Comparison of ENCODE assay signal across 27 cellular contexts in the genomic region with DNA sequence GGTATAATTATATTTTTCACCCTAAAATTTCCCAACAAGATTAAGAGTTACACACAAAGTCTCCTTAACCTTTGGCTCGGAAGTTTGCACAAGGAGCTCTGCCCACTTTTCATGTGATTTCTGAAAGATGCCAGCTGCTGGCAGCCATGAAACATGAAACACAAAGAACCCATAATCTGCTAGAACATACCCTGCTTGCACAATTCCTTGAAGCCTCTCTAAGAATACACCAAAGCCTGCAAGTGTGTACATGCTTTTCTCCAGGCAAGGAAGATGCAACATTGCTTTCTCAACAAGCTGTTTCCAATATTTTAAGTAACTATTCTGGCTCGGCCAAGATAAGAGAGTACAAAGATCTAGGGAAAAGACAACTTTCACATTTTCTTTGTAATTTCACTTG.
"Had no signal": no experiment of that assay in that cellular context is flagged by ENCODE, and none has a peak within 500 bp of the region (broad histone marks: within the 10 kb centered on the region; RNA-seq: fewer than 3 reads in every experiment).

No MANE protein-coding gene starts in this region.

- ATAC-seq: left lobe of liver; naive thymus-derived CD4-positive, alpha-beta T cell; sciatic nerve; stimulated activated memory B cell treated with anti-CD40 and anti-IgM and Interleukin-4, amounts not matched to agents 10 μg/mL and 1 μg/mL and 100 μg/mL, for 72 hours; stimulated activated naive CD8-positive, alpha-beta T cell treated with anti-CD3 and anti-CD28 coated beads, Interleukin-15, Interleukin-2, amounts not matched to agents 100 U/mL and 50 U/mL, for 24 hours had no signal

- H3K4me3 ChIP-seq: colonic mucosa, gastrocnemius medialis, lung, neural progenitor cell, right atrium auricular region, spleen, testis, tibial artery had no signal

- H3K4me2 ChIP-seq: neural progenitor cell had no signal

- H3K79me2 ChIP-seq: parathyroid adenoma had no signal

- H3K27me3 Mint-ChIP-seq: progenitor cell of endocrine pancreas; stimulated activated memory B cell treated with anti-CD40 and anti-IgM and Interleukin-4, amounts not matched to agents 10 μg/mL and 1 μg/mL and 100 μg/mL, for 72 hours had no signal

- H3K4me3 Mint-ChIP-seq: dendritic cell treated with granulocyte-macrophage colony-stimulating factor and Interleukin-4, amounts not matched to agents 40 ng/mL and 50 ng/mL, for 4 days; endodermal cell; naive thymus-derived CD4-positive, alpha-beta T cell; nephron; neural progenitor cell; stimulated activated memory B cell treated with anti-CD40 and anti-IgM and Interleukin-4, amounts not matched to agents 10 μg/mL and 1 μg/mL and 100 μg/mL, for 72 hours; type B pancreatic cell had no signal

- FAIRE-seq: endothelial cell of umbilical vein, kidney had no signal

- H3K27me3 ChIP-seq: colonic mucosa, gastrocnemius medialis, right atrium auricular region, testis had no signal

- H2AFZ ChIP-seq: neural progenitor cell, parathyroid adenoma had no signal

- H3K27ac ChIP-seq: colonic mucosa, gastrocnemius medialis, neural progenitor cell, parathyroid adenoma, right atrium auricular region, spleen, testis, tibial artery had no signal

- H3K36me3 Mint-ChIP-seq: naive thymus-derived CD4-positive, alpha-beta T cell; neural progenitor cell; stimulated activated memory B cell treated with anti-CD40 and anti-IgM and Interleukin-4, amounts not matched to agents 10 μg/mL and 1 μg/mL and 100 μg/mL, for 72 hours; type B pancreatic cell had no signal

- H3K9me3 Mint-ChIP-seq: dendritic cell treated with granulocyte-macrophage colony-stimulating factor and Interleukin-4, amounts not matched to agents 40 ng/mL and 50 ng/mL, for 4 days; endodermal cell; nephron; neural progenitor cell; stimulated activated memory B cell treated with anti-CD40 and anti-IgM and Interleukin-4, amounts not matched to agents 10 μg/mL and 1 μg/mL and 100 μg/mL, for 72 hours; type B pancreatic cell had no signal

- H3K4me1 Mint-ChIP-seq: stimulated activated memory B cell treated with anti-CD40 and anti-IgM and Interleukin-4, amounts not matched to agents 10 μg/mL and 1 μg/mL and 100 μg/mL, for 72 hours had no signal

- H3K36me3 ChIP-seq: colonic mucosa, gastrocnemius medialis, neural progenitor cell, right atrium auricular region, spleen, tibial artery had no signal

- DNase-seq: colonic mucosa; effector CD8-positive, alpha-beta T cell; endodermal cell; erythroblast; gastrocnemius medialis; head of caudate nucleus; kidney; midbrain; naive thymus-derived CD4-positive, alpha-beta T cell; spleen; stimulated activated CD4-positive, alpha-beta T cell treated with anti-CD3 and anti-CD28 coated beads, Interleukin-4, amount 100 ng/mL, for 4 hours; stimulated activated naive CD8-positive, alpha-beta T cell treated with anti-CD3 and anti-CD28 coated beads, Interleukin-15, Interleukin-2, amounts not matched to agents 100 U/mL and 50 U/mL, for 24 hours; substantia nigra; testis; tibial artery had no signal

- H3K9me3 ChIP-seq: colonic mucosa, gastrocnemius medialis, right atrium auricular region, spleen, testis, tibial artery had no signal

- H3K9ac ChIP-seq: neural progenitor cell, parathyroid adenoma had no signal

- H3K4me1 ChIP-seq: colonic mucosa, gastrocnemius medialis, parathyroid adenoma, right atrium auricular region, spleen, testis, tibial artery had no signal

- H3K27ac Mint-ChIP-seq: dendritic cell treated with granulocyte-macrophage colony-stimulating factor and Interleukin-4, amounts not matched to agents 40 ng/mL and 50 ng/mL, for 4 days; endodermal cell; naive thymus-derived CD4-positive, alpha-beta T cell; nephron; neural progenitor cell; progenitor cell of endocrine pancreas; stimulated activated memory B cell treated with anti-CD40 and anti-IgM and Interleukin-4, amounts not matched to agents 10 μg/mL and 1 μg/mL and 100 μg/mL, for 72 hours; type B pancreatic cell had no signal
